ENCODE assay signal across 21 cellular contexts in the genomic region with DNA sequence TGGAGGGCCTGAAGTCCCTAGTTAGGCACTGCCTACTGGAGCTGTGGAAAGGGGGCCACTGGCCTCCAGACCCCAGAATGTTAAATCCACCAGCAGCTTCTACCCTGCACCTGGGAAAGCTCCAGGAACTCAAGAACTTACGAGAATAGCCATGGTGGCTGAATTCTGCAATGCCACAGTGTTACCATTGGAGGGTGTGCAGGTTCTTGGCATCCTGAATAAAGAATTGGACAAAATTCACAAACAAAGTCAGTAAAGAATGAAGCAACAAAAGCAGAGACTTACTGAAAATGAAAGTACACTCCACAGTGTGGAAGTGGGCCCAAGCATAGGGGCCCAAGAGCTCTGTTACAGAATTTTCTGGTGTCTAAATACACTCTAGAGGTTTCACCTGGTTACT.
"Had no signal": no experiment of that assay in that cellular context is flagged by ENCODE, and none has a peak within 500 bp of the region (broad histone marks: within the 10 kb centered on the region; RNA-seq: fewer than 3 reads in every experiment).

No MANE protein-coding gene starts in this region.

- H3K4me1 ChIP-seq: colonic mucosa, gastroesophageal sphincter, right atrium auricular region, suprapubic skin, thyroid gland had no signal

- ATAC-seq: esophagus mucosa; gastroesophageal sphincter; left ventricle myocardium superior; naive thymus-derived CD4-positive, alpha-beta T cell; stimulated activated naive CD8-positive, alpha-beta T cell treated with anti-CD3 and anti-CD28 coated beads, Interleukin-15, Interleukin-2, amounts not matched to agents 100 U/mL and 50 U/mL, for 24 hours had no signal

- H3K36me3 Mint-ChIP-seq: immature natural killer cell; naive thymus-derived CD4-positive, alpha-beta T cell; type B pancreatic cell had no signal

- H3K27ac ChIP-seq: colonic mucosa, gastroesophageal sphincter, neutrophil, right atrium auricular region, suprapubic skin, thyroid gland had no signal

- H3K27me3 Mint-ChIP-seq: naive thymus-derived CD4-positive, alpha-beta T cell; type B pancreatic cell had no signal

- H3K4me3 ChIP-seq: colonic mucosa, gastroesophageal sphincter, right atrium auricular region, suprapubic skin, thyroid gland had no signal

- H3K27ac Mint-ChIP-seq: immature natural killer cell; naive thymus-derived CD4-positive, alpha-beta T cell; nephron progenitor cell; type B pancreatic cell had no signal

- FAIRE-seq: endothelial cell of umbilical vein, keratinocyte, small intestine, urothelium cell line had no signal

- DNase-seq: cerebellar nuclear complex; colonic mucosa; dermis blood vessel endothelial cell; foreskin fibroblast; immature natural killer cell; left ventricle myocardium superior; naive thymus-derived CD4-positive, alpha-beta T cell; nephron progenitor cell; small intestine; stimulated activated CD4-positive, alpha-beta T cell treated with anti-CD3 and anti-CD28 coated beads, Interleukin-12 subunit alpha, Interleukin-12 subunit beta, amount 100 ng/mL, for 4 hours; stimulated activated naive CD8-positive, alpha-beta T cell treated with anti-CD3 and anti-CD28 coated beads, Interleukin-15, Interleukin-2, amounts not matched to agents 100 U/mL and 50 U/mL, for 24 hours; thyroid gland had no signal

- H3K36me3 ChIP-seq: colonic mucosa, gastroesophageal sphincter, neutrophil, right atrium auricular region, suprapubic skin, thyroid gland had no signal

- H3K4me3 Mint-ChIP-seq: immature natural killer cell; naive thymus-derived CD4-positive, alpha-beta T cell; nephron progenitor cell; type B pancreatic cell had no signal

- H3K27me3 ChIP-seq: colonic mucosa, gastroesophageal sphincter, neutrophil, right atrium auricular region, suprapubic skin, thyroid gland had no signal

- H3K9me3 ChIP-seq: colonic mucosa, gastroesophageal sphincter, neutrophil, right atrium auricular region, suprapubic skin, thyroid gland had no signal

- H3K4me1 Mint-ChIP-seq: immature natural killer cell; naive thymus-derived CD4-positive, alpha-beta T cell; nephron progenitor cell had no signal
